Comparison of ENCODE assay signal across 8 cellular contexts in genomic region chr19:51142809-51143475, GRCh38. TPM values are rescaled to one million over a fixed set of nuclear protein-coding genes. Genes with fewer than 3 reads are reported as not detected.
"Had no signal": no experiment of that assay in that cellular context is flagged by ENCODE, and none has a peak within 500 bp of the region (broad histone marks: within the 10 kb centered on the region; RNA-seq: fewer than 3 reads in every experiment).

No MANE protein-coding gene starts in this region.

RNA-seq across cellular contexts. Expression of gene SIGLEC7, which starts 0.8 kb away (rescaled TPM):
- total RNA-seq: activated CD4-positive, alpha-beta memory T cell treated with anti-CD3 and anti-CD28 coated beads, Interleukin-2, amount 10 ng/mL, durations not matched to agents 7 days and 5 days; activated CD4-positive, alpha-beta T cell treated with anti-CD3 and anti-CD28 coated beads for 36 hours; activated T-helper 1 cell treated with anti-CD3 and anti-CD28 coated beads, Interleukin-12 subunit alpha, Interleukin-12 subunit beta, Interleukin-2, Interleukin-4 antibody, amounts not matched to agents 30 ng/mL and 10 ng/mL and 1 ng/mL, durations not matched to agents 14 hours and 24 hours and 36 hours; astrocyte; MCF 10A; PC-3; SJSA1; T-helper 1 cell treated with Interleukin-12 subunit alpha and Interleukin-12 subunit beta and Interleukin-4 antibody, amounts not matched to agents 30 ng/mL and 1 ng/mL, for 36 hours had no signal

RNA-seq across cellular contexts. Expression of gene SIGLEC9, which starts 18.2 kb away (rescaled TPM):
- total RNA-seq: astrocyte, MCF 10A, PC-3, SJSA1 had no signal
